ENCODE assay signal across 8 cellular contexts in the genomic region with DNA sequence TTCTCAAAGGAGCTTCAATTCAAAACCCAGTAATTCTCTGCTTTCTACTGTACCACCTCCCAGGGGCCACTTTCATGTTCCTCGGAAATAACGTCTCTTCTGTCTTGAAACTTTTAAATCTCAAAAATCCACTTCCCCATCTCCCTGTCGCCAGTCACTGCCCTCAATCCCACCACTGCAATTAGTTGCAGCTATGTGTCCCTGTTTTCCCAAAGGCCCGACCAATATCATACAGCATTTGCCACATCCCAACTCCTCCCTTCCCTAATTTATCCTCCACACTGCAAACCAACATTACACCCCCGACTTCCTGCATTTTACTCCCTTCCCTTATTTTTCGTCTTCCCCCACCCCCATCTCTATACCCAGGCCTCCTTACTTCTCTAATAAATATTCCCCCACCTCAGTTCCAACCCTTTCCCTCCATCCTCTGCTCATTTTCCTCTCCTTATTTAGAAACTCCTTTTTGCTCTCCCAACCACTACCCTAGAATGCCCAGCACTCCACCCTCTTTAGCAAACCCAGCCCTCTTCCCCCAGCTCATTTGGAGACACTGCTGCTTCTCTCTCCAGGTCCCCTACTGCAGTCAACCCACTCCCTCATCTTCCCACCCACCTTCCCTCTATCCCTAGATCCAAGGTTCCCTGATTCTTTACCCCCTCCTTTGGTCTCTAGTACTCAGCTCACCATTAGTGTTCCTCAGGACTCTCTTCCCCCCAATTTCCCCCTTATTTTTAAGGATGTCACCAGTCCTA. TPM values are rescaled to one million over a fixed set of nuclear protein-coding genes. Genes with fewer than 3 reads are reported as not detected.
DNase-seq lines count a peak whose midpoint lies in the region; ATAC-seq, FAIRE-seq and TF ChIP-seq lines count a peak whose summit lies in the region.

No MANE protein-coding gene starts in this region.

- no peaks in the 10 kb centered on the region for H3K36me3 ChIP-seq in GM23248 (ENCODE audit: low read depth)

- peaks cover 62% of the 10 kb centered on the region for H3K4me1 ChIP-seq in GM23248 (ENCODE audit: insufficient read depth)

- POLR2A ChIA-PET in AG04450 (lab: Yijun Ruan, JAX) = interaction anchor here (0.6 to 2.5 kb wide), 7 partner anchors 11 to 196 kb away, joined by 3 to 21 read pairs (median 4); no protein-coding TSS in a partner anchor

- H3F3A ChIP-seq in GM23248 (ENCODE audit: insufficient read depth) = peaks cover 44% of the 10 kb centered on the region

- H3K4me2 ChIP-seq in GM23248 (ENCODE audit: unreplicated experiment) = peak overlapping the region; percentile 90

- no peaks in the 10 kb centered on the region for H3K9me3 Mint-ChIP-seq in effector memory CD8-positive, alpha-beta T cell
- peaks cover 7% of the 10 kb centered on the region for H3K9me3 Mint-ChIP-seq in memory B cell
- H3K9me3 Mint-ChIP-seq in type B pancreatic cell = no peaks in the 10 kb centered on the region

- in situ Hi-C loops in GM23248 (cut with MboI) = no loop called here

- H3K4me3 Mint-ChIP-seq in effector memory CD8-positive, alpha-beta T cell = peak overlapping the region; percentile 73 to 84
- H3K4me3 Mint-ChIP-seq in memory B cell = peak overlapping the region; percentile 82
- peak overlapping the region; percentile 96 for H3K4me3 Mint-ChIP-seq in type B pancreatic cell

- peaks cover 58% of the 10 kb centered on the region for H3K79me2 ChIP-seq in GM23248 (ENCODE audit: insufficient read depth)

- no peak for ATAC-seq in effector memory CD8-positive, alpha-beta T cell (replicated peaks)
- ATAC-seq in memory B cell (ENCODE audit: low read depth) (no peak), GM21737 (IDR thresholded peaks at IDR 0.05; ENCODE audit: unreplicated experiment) (no peak)

- TF ChIP-seq CTCF in AG04450 (IDR thresholded peaks at IDR 0.05; ENCODE audit: low read depth, low read length) (no peak), type B pancreatic cell (conservative IDR thresholded peaks at IDR 0.05) (no peak)

- WGBS in GM23248 (ENCODE audit: low coverage in 1 of 2, low lambda C conversion rate in 2 of 2, missing lambda C conversion rate in 2 of 2), 2 experiments = 0 to 3% methylated on average over 6 of the region's 6 CpGs

- H3K27me3 ChIP-seq in AG04450 (ENCODE audit: control insufficient read depth, insufficient read depth, low read length) (no peaks in the 10 kb centered on the region), GM23248 (replicated peaks; ENCODE audit: insufficient read depth) (no peaks in the 10 kb centered on the region)

- peak overlapping the region; percentile 92 for H3K9ac ChIP-seq in GM23248

- peaks cover 27% of the 10 kb centered on the region; the same call in 1 of the 2 replicates for H4K20me1 ChIP-seq in GM23248 (ENCODE audit: insufficient read depth)

- peak overlapping the region; percentile 64 for H3K4me3 ChIP-seq in AG04450 (ENCODE audit: low read depth, low read length)
- peak overlapping the region; percentile 82 for H3K4me3 ChIP-seq in GM23248

- peak overlapping the region; percentile 82 to 97 for H3K27ac Mint-ChIP-seq in effector memory CD8-positive, alpha-beta T cell
- H3K27ac Mint-ChIP-seq in memory B cell = peak overlapping the region; percentile 84
- peak overlapping the region; percentile 39 for H3K27ac Mint-ChIP-seq in type B pancreatic cell

- H3K27ac ChIP-seq in AG04450 (ENCODE audit: low read depth, low read length) = peak overlapping the region; percentile 65
- H3K27ac ChIP-seq in GM23248 = peak overlapping the region; percentile 66

- H3K36me3 Mint-ChIP-seq in effector memory CD8-positive, alpha-beta T cell (ENCODE audit: insufficient read depth) = peaks cover 2% of the 10 kb centered on the region
- peaks cover 1% of the 10 kb centered on the region for H3K36me3 Mint-ChIP-seq in memory B cell
- no peaks in the 10 kb centered on the region for H3K36me3 Mint-ChIP-seq in type B pancreatic cell

- H3K27me3 Mint-ChIP-seq in effector memory CD8-positive, alpha-beta T cell = peaks cover 6 to 8% of the 10 kb centered on the region in 2 donors
- no peaks in the 10 kb centered on the region for H3K27me3 Mint-ChIP-seq in memory B cell
- H3K27me3 Mint-ChIP-seq in type B pancreatic cell = peaks cover 3% of the 10 kb centered on the region

- DNase-seq in AG04450 (ENCODE audit: low read depth, low spot score) (no peak), GM23248 (peak; percentile 69), SK-N-DZ (ENCODE audit: low spot score) (peak; percentile 41), memory B cell (ENCODE audit: low spot score in 2 of 2) (no peak), type B pancreatic cell (ENCODE audit: extremely low spot score, unreplicated experiment) (no peak), H54 (ENCODE audit: insufficient read length, low spot score) (no peak)
- no peak for DNase-seq in effector memory CD8-positive, alpha-beta T cell

- H3K9me3 ChIP-seq in AG04450 (ENCODE audit: control insufficient read depth, insufficient read depth, low read length) (no peaks in the 10 kb centered on the region), GM23248 (ENCODE audit: low read depth) (no peaks in the 10 kb centered on the region)

- TF ChIP-seq POLR2A in H54 (IDR thresholded peaks at IDR 0.05; ENCODE audit: low read depth, low read length) = no peak

- no peak for FAIRE-seq in H54 (lab: Jason Lieb, UNC)

- H3K9me2 ChIP-seq in GM23248 (ENCODE audit: insufficient read depth) = no peaks in the 10 kb centered on the region

- peaks cover 39 to 53% of the 10 kb centered on the region in 2 donors for H3K4me1 Mint-ChIP-seq in effector memory CD8-positive, alpha-beta T cell (ENCODE audit: low read depth in 2 of 2)
- H3K4me1 Mint-ChIP-seq in memory B cell (peaks cover 42% of the 10 kb centered on the region), type B pancreatic cell (ENCODE audit: unreplicated experiment) (peaks cover 41% of the 10 kb centered on the region)

- peak overlapping the region; percentile 50 for H2AFZ ChIP-seq in GM23248

- CTCF ChIA-PET in AG04450 (lab: Charles Lee) = interaction anchor here (0.8 to 12.8 kb wide), 4 partner anchors 25 to 72 kb away, joined by 3 to 304 read pairs (median 10); no protein-coding TSS in a partner anchor

RNA-seq across cellular contexts. Expression of a gene that starts 1.1 kb away (rescaled TPM):
- polyA plus RNA-seq in AG04450 (2011; rRNA removed) (195 and 197 TPM in 2 replicates), GM23248 (2016; fragmentation: Nextera tagmentation; extraction: Ambion mirVana) (128 and 136 TPM in 2 replicates)
- 80.8 and 99.2 TPM in 2 replicates for polyA minus RNA-seq in AG04450 (2011; rRNA and poly(A)+ RNA removed)
- total RNA-seq in GM23248 (2014; rRNA removed; shearing (Covaris generic)) = 183 and 272 TPM in 2 replicates
- polyA plus RNA-seq in SK-N-DZ (2014; cell fraction: cytosol; rRNA removed) = 83.9 and 106 TPM in 2 replicates
- 71.4 and 78.7 TPM in 2 replicates for polyA plus RNA-seq in SK-N-DZ (2014; cell fraction: nucleus; rRNA removed)
- 89.6 and 98.6 TPM in 2 replicates for total RNA-seq in type B pancreatic cell (ENCODE audit: low replicate concordance)

RNA-seq across cellular contexts. Expression of a gene that starts 52.1 kb away (rescaled TPM):
- polyA plus RNA-seq in AG04450 (2011; rRNA removed) (86.4 and 101 TPM in 2 replicates), GM23248 (2016; fragmentation: Nextera tagmentation; extraction: Ambion mirVana) (104 TPM in 2 replicates)
- 44.0 and 58.4 TPM in 2 replicates for polyA minus RNA-seq in AG04450 (2011; rRNA and poly(A)+ RNA removed)
- 94.6 and 102 TPM in 2 replicates for total RNA-seq in GM23248 (2014; rRNA removed; shearing (Covaris generic))
- polyA plus RNA-seq in SK-N-DZ (2014; cell fraction: cytosol; rRNA removed) = 95.6 and 123 TPM in 2 replicates
- 86.4 and 99.1 TPM in 2 replicates for polyA plus RNA-seq in SK-N-DZ (2014; cell fraction: nucleus; rRNA removed)
- 104 and 133 TPM in 2 replicates for total RNA-seq in type B pancreatic cell (ENCODE audit: low replicate concordance)

Comparison
In these comparisons a context has a peak if more than half of its experiments do, and no peak if none do; other contexts are left out.
1. DNase-seq: peak in GM23248 (single experiment) and SK-N-DZ (single experiment); none in AG04450 (single experiment), effector memory CD8-positive, alpha-beta T cell (0 of 3), memory B cell (0 of 2), type B pancreatic cell (single experiment) and H54 (single experiment).
2. H3K27ac Mint-ChIP-seq: peak in every context shown above with its lines; median percentile 90 in effector memory CD8-positive, alpha-beta T cell; 84 in memory B cell; 39 in type B pancreatic cell.
3. Peak in every context shown above with its lines, with median percentiles within 50 percentile points of each other: H3K4me3 Mint-ChIP-seq.